Comparison of ENCODE assay signal across 1 cellular context in genomic region chr20:34010405-34010895, GRCh38.
TF ChIP-seq lines count a peak whose summit lies in the region.

No MANE protein-coding gene starts in this region.

TF ChIP-seq in HepG2, 621 proteins besides CTCF, POLR2A, EP300 and RAD21:
- TF ChIP-seq ZNF331 (CRISPR knock-in tag; IDR thresholded peaks at IDR 0.05) (no peak), LBX2 (CRISPR knock-in tag; IDR thresholded peaks at IDR 0.05; ENCODE audit: borderline replicate concordance) (no peak), THAP9 (CRISPR knock-in tag; IDR thresholded peaks at IDR 0.05; ENCODE audit: borderline replicate concordance) (no peak), TERF1 (CRISPR knock-in tag; IDR thresholded peaks at IDR 0.05) (no peak), CEBPG (CRISPR knock-in tag; IDR thresholded peaks at IDR 0.05) (peak; percentile 58; the same call in 1 of the 2 replicates), CEBPB (IDR thresholded peaks at IDR 0.05; ENCODE audit: borderline replicate concordance, low read depth, low read length) (peak; percentile 47; the same call in 1 of the 2 replicates)
TF ChIP-seq in HepG2: peak in this region for 2.
